14 cellular contexts compared by ENCODE assay signal in genomic region chr4:78774395-78774794, GRCh38. TPM values are rescaled to one million over a fixed set of nuclear protein-coding genes. Genes with fewer than 3 reads are reported as not detected.
A peak's percentile ranks its signal among the peaks of the same experiment; 100 is the strongest.
DNase-seq lines count a peak whose midpoint lies in the region; ATAC-seq, FAIRE-seq and TF ChIP-seq lines count a peak whose summit lies in the region.
"Had no signal": no experiment of that assay in that cellular context is flagged by ENCODE, and none has a peak within 500 bp of the region (broad histone marks: within the 10 kb centered on the region; RNA-seq: fewer than 3 reads in every experiment).

No MANE protein-coding gene starts in this region.

- H3K4ac ChIP-seq in mesenchymal stem cell (ENCODE audit: low read depth in 1 of 2, low read length in 2 of 2): no peak overlapping the region

- H3K79me2 ChIP-seq in SU-DHL-6 (ENCODE audit: insufficient read depth, low read length): peaks cover 26% of the 10 kb centered on the region; the same call in 1 of the 2 replicates

- POLR2A ChIA-PET in A549 (lab: Yijun Ruan, JAX): interaction anchor here (0.7 to 1.0 kb wide), 2 partner anchors 32 to 129 kb away, joined by 4 to 8 read pairs; no protein-coding TSS in a partner anchor

- H3K14ac ChIP-seq in mesenchymal stem cell (ENCODE audit: low read length in 2 of 2): no peak overlapping the region

- H2BK15ac ChIP-seq in mesenchymal stem cell (ENCODE audit: low read depth, poor library complexity, severe bottlenecking): no peak overlapping the region

- ATAC-seq in A549: no peak
- no peak for ATAC-seq in esophagus mucosa

- no peak overlapping the region for H3K9ac ChIP-seq in SU-DHL-6 (ENCODE audit: low read length)
- H3K9ac ChIP-seq in mesenchymal stem cell (ENCODE audit: low read length): peak overlapping the region; percentile 97

- no peak overlapping the region for H2BK120ac ChIP-seq in mesenchymal stem cell (ENCODE audit: low read depth, low read length)

- H3K27ac ChIP-seq in A549 (peak overlapping the region in 1 of 2 experiments; percentile 97; a peak in 2 of 6 replicates), SU-DHL-6 (ENCODE audit: low read depth, low read length) (no peak overlapping the region), mesenchymal stem cell (ENCODE audit: low read length, poor library complexity, severe bottlenecking) (no peak overlapping the region)

- H2BK12ac ChIP-seq in mesenchymal stem cell (ENCODE audit: low read length in 2 of 2): no peak overlapping the region

- TF ChIP-seq POLR2A in A549 (IDR thresholded peaks at IDR 0.05; ENCODE audit: low read length): no peak
- no peak for TF ChIP-seq POLR2A in GM12891 (IDR thresholded peaks at IDR 0.05; ENCODE audit: low read depth, low read length)

- no peaks in the 10 kb centered on the region for H3K9me3 ChIP-seq in A549
- H3K9me3 ChIP-seq in SU-DHL-6 (ENCODE audit: insufficient read depth, low read length): no peaks in the 10 kb centered on the region
- no peaks in the 10 kb centered on the region for H3K9me3 ChIP-seq in mesenchymal stem cell (ENCODE audit: control insufficient read depth, low read length)

- TF ChIP-seq CTCF in A549 (IDR thresholded peaks at IDR 0.05) (no peak), SU-DHL-6 (IDR thresholded peaks at IDR 0.05; ENCODE audit: insufficient read depth, low read length, poor library complexity, severe bottlenecking) (no peak)

- 56% methylated on average over 2 of the region's 2 CpGs for WGBS in A549 (ENCODE audit: missing lambda C conversion rate)
- WGBS in mesenchymal stem cell: 90% methylated on average over 2 of the region's 2 CpGs

- H3K23ac ChIP-seq in mesenchymal stem cell (ENCODE audit: low read length in 2 of 2): no peak overlapping the region

- no peaks in the 10 kb centered on the region for H3K27me3 ChIP-seq in SU-DHL-6 (ENCODE audit: low read length)
- no peaks in the 10 kb centered on the region for H3K27me3 ChIP-seq in mesenchymal stem cell (ENCODE audit: control insufficient read depth in 1 of 2, insufficient read depth in 1 of 2, low read length in 2 of 2)

- no peak overlapping the region for H2BK5ac ChIP-seq in mesenchymal stem cell (ENCODE audit: low read depth, low read length, poor library complexity, severe bottlenecking)

- no peaks in the 10 kb centered on the region for H3K9me2 ChIP-seq in SU-DHL-6 (replicated peaks; ENCODE audit: insufficient read depth, low read length)

- no peak overlapping the region for H4K91ac ChIP-seq in mesenchymal stem cell (ENCODE audit: low read length)

- H3F3A ChIP-seq in SU-DHL-6 (ENCODE audit: insufficient read depth): 0 out of 2 replicates have a peak, but pooled peaks cover 4% of the 10 kb centered on the region

- peak overlapping the region; percentile 85; the same call in 2 of the 3 replicates for H3K4me2 ChIP-seq in A549
- peak overlapping the region; percentile 72 for H3K4me2 ChIP-seq in SU-DHL-6 (ENCODE audit: low read depth, low read length, poor library complexity, severe bottlenecking)
- H3K4me2 ChIP-seq in mesenchymal stem cell (ENCODE audit: low read length, poor library complexity, severe bottlenecking): no peak overlapping the region

- DNase-seq in A549 (ENCODE audit: low read depth in 1 of 2, low spot score in 1 of 2): no peak
- no peak for DNase-seq in GM12891 (ENCODE audit: insufficient read length, low spot score)
- DNase-seq in mesenchymal stem cell: no peak
- no peak for DNase-seq in NCI-H2107 (lab: John Stamatoyannopoulos, UW)
- no peak for DNase-seq in stimulated activated CD4-positive, alpha-beta T cell treated with anti-CD3 and anti-CD28 coated beads, Interleukin-4, amount 100 ng/mL, for 1 hour
- DNase-seq in GF-D8 (lab: John Stamatoyannopoulos, UW): no peak
- DNase-seq: foreskin melanocyte; H9; NCI-H187 treated with DMSO at 0.1 percent for 48 hours; SIG-M5; stimulated activated CD4-positive, alpha-beta T cell treated with anti-CD3 and anti-CD28 coated beads, Interleukin-2, amount 100 ng/mL, for 48 hours had no signal

- H3K79me1 ChIP-seq in mesenchymal stem cell (replicated peaks; ENCODE audit: low read length, poor library complexity, severe bottlenecking): no peaks in the 10 kb centered on the region

- H3K18ac ChIP-seq in mesenchymal stem cell (ENCODE audit: low read depth in 1 of 2, low read length in 2 of 2): no peak overlapping the region

- H2AK5ac ChIP-seq in mesenchymal stem cell (ENCODE audit: low read length, severe bottlenecking): no peak overlapping the region

- FAIRE-seq in A549 (lab: Jason Lieb, UNC): no peak
- FAIRE-seq in GM12891 (lab: Jason Lieb, UNC): peak; percentile 93
- FAIRE-seq: urothelium cell line had no signal

- H3K36me3 ChIP-seq in SU-DHL-6 (ENCODE audit: low read length) (no peaks in the 10 kb centered on the region), mesenchymal stem cell (ENCODE audit: control insufficient read depth in 1 of 2, insufficient read depth in 2 of 2, low read depth in 1 of 2, low read length in 2 of 2) (no peaks in the 10 kb centered on the region)

- H4K8ac ChIP-seq in mesenchymal stem cell (ENCODE audit: low read length): no peak overlapping the region

- no peak overlapping the region for H2AFZ ChIP-seq in SU-DHL-6 (ENCODE audit: low read depth, low read length, severe bottlenecking)
- no peak overlapping the region for H2AFZ ChIP-seq in mesenchymal stem cell (ENCODE audit: low read depth, low read length)

- CTCF ChIA-PET in A549 (lab: Yijun Ruan, JAX): interaction anchor here (1.1 kb wide), 1 partner anchor 130 kb away, joined by 3 read pairs; no protein-coding TSS in a partner anchor

- H4K20me1 ChIP-seq in SU-DHL-6 (ENCODE audit: low read depth, low read length): 0 out of 2 replicates have a peak, but pooled peaks cover 8% of the 10 kb centered on the region

- peaks cover 18% of the 10 kb centered on the region; the same call in 2 of the 3 replicates for H3K4me1 ChIP-seq in A549
- H3K4me1 ChIP-seq in mesenchymal stem cell (ENCODE audit: control insufficient read depth, insufficient read depth, low read depth, low read length): no peaks in the 10 kb centered on the region

- H3K4me3 ChIP-seq in A549: no peak overlapping the region
- no peak overlapping the region for H3K4me3 ChIP-seq in SU-DHL-6 (ENCODE audit: insufficient read depth, low read length, poor library complexity, severe bottlenecking)
- peak overlapping the region in 1 of 2 experiments; percentile 85 for H3K4me3 ChIP-seq in mesenchymal stem cell (ENCODE audit: insufficient read depth in 1 of 2, low read depth in 1 of 2, low read length in 2 of 2)

- no peak for TF ChIP-seq RAD21 in A549 (conservative IDR thresholded peaks at IDR 0.05 in 1 of 2, IDR thresholded peaks at IDR 0.05 in 1 of 2)

- no peak for TF ChIP-seq EP300 in A549 (IDR thresholded peaks at IDR 0.05)

TF ChIP-seq in A549, 52 proteins besides CTCF, POLR2A, EP300 and RAD21:
- TF ChIP-seq CBX2 (IDR thresholded peaks at IDR 0.05; ENCODE audit: borderline replicate concordance, low read depth) (no peak), SMC3 (IDR thresholded peaks at IDR 0.05) (no peak), HMGXB4 (CRISPR knock-in tag; IDR thresholded peaks at IDR 0.05; ENCODE audit: borderline replicate concordance) (no peak), HOXB5 (CRISPR knock-in tag; IDR thresholded peaks at IDR 0.05) (no peak)

TF ChIP-seq in GM12891, 5 proteins besides CTCF, POLR2A, EP300 and RAD21:
- TF ChIP-seq SPI1 (IDR thresholded peaks at IDR 0.05; ENCODE audit: low read depth, low read length) (peak; percentile 61), POLR2AphosphoS5 (IDR thresholded peaks at IDR 0.05; ENCODE audit: low read depth, low read length) (no peak), TAF1 (IDR thresholded peaks at IDR 0.05; ENCODE audit: low read depth, low read length) (no peak)

RNA-seq across cellular contexts. Expression of gene BMP2K, which starts 1.8 kb away (rescaled TPM):
- 18.7 and 19.7 TPM in 2 replicates for polyA plus RNA-seq in A549 (2011; rRNA removed)
- 4.6 and 6.6 TPM in 2 replicates for polyA plus RNA-seq in A549 (2012; cell fraction: cytosol; rRNA removed)
- 3.4 and 3.8 TPM in 2 replicates for polyA plus RNA-seq in A549 (2012; cell fraction: nucleus; rRNA removed)
- 9.9 to 11.1 TPM (median 10.9 TPM) in 3 replicates for polyA plus RNA-seq in A549 (2017; fragmentation: RNase III; extraction: RNeasy Plus Mini Kit Qiagen cat#74134 plus additional on column Dnase treatment)
- 14.2 and 17.8 TPM in 2 replicates for polyA minus RNA-seq in A549 (2011; rRNA and poly(A)+ RNA removed)
- 3.7 TPM for polyA plus RNA-seq in GM12891 (2012; ENCODE audit: low read depth, missing spikeins)
- polyA plus RNA-seq in mesenchymal stem cell (2013, experiment 1 of 2): 25.5 TPM
- polyA plus RNA-seq in mesenchymal stem cell (2013, experiment 2 of 2): 24.1 TPM
- 42.4 TPM for total RNA-seq in esophagus mucosa
